In the genomic region with DNA sequence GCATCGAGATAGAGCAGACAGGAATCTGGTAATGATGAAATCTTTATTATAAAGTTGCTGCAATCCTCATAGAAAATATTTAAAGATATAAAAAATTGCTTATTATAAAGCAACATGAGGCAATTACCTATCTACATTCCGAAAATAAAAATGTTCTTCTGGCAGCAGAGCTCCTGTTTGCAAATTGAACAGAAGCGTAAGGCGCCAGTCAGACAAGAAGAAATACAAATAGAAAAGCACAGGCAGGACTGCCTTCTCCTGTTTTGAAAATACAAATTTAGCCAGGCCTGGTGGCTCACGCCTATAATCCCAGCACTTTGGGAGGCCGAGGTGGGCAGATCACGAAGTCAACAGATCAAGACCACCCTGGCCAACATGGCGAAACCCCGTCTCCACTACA, we compare ENCODE assay signal across 23 cellular contexts.
"Had no signal": no experiment of that assay in that cellular context is flagged by ENCODE, and none has a peak within 500 bp of the region (broad histone marks: within the 10 kb centered on the region; RNA-seq: fewer than 3 reads in every experiment).

No MANE protein-coding gene starts in this region.

- H3K27ac Mint-ChIP-seq: dendritic cell treated with granulocyte-macrophage colony-stimulating factor and Interleukin-4, amounts not matched to agents 40 ng/mL and 50 ng/mL, for 4 days; effector memory CD8-positive, alpha-beta T cell; endodermal cell; mesothelial cell of epicardium had no signal

- H3K27ac ChIP-seq: colonic mucosa, epithelial cell of prostate, esophagus squamous epithelium, gastrocnemius medialis, heart right ventricle, left lung, lower lobe of right lung had no signal

- H3K27me3 Mint-ChIP-seq: dendritic cell treated with granulocyte-macrophage colony-stimulating factor and Interleukin-4, amounts not matched to agents 40 ng/mL and 50 ng/mL, for 4 days; effector memory CD8-positive, alpha-beta T cell; naive B cell had no signal

- H3K36me3 ChIP-seq: colonic mucosa, esophagus squamous epithelium, gastrocnemius medialis, heart right ventricle, left lung, lower lobe of right lung had no signal

- H3K36me3 Mint-ChIP-seq: mesothelial cell of epicardium had no signal

- DNase-seq: colonic mucosa; cortex of kidney; effector CD8-positive, alpha-beta T cell; effector memory CD8-positive, alpha-beta T cell; endodermal cell; erythroblast; esophagus squamous epithelium; foreskin fibroblast; foreskin melanocyte; gastrocnemius medialis; glutamatergic neuron; head of caudate nucleus; heart right ventricle; hippocampal formation; left lung; left ventricle myocardium superior; lower lobe of right lung; mesenchymal stem cell; mucosa of descending colon; naive B cell had no signal

- H3K9me3 Mint-ChIP-seq: dendritic cell treated with granulocyte-macrophage colony-stimulating factor and Interleukin-4, amounts not matched to agents 40 ng/mL and 50 ng/mL, for 4 days; effector memory CD8-positive, alpha-beta T cell; endodermal cell; naive B cell had no signal

- H3K4me3 ChIP-seq: colonic mucosa, esophagus squamous epithelium, gastrocnemius medialis, heart right ventricle, left lung, lower lobe of right lung, mucosa of descending colon had no signal

- H3K27me3 ChIP-seq: colonic mucosa, esophagus squamous epithelium, gastrocnemius medialis, heart right ventricle, left lung had no signal

- H3K4me3 Mint-ChIP-seq: dendritic cell treated with granulocyte-macrophage colony-stimulating factor and Interleukin-4, amounts not matched to agents 40 ng/mL and 50 ng/mL, for 4 days; effector memory CD8-positive, alpha-beta T cell; endodermal cell; mesothelial cell of epicardium; naive B cell had no signal

- H3K4me1 Mint-ChIP-seq: endodermal cell, mesothelial cell of epicardium, naive B cell had no signal

- H3K9me3 ChIP-seq: colonic mucosa, esophagus squamous epithelium, gastrocnemius medialis, mucosa of descending colon had no signal

- H3K4me1 ChIP-seq: colonic mucosa, esophagus squamous epithelium, gastrocnemius medialis, heart right ventricle, left lung, lower lobe of right lung had no signal
